In the genomic region with DNA sequence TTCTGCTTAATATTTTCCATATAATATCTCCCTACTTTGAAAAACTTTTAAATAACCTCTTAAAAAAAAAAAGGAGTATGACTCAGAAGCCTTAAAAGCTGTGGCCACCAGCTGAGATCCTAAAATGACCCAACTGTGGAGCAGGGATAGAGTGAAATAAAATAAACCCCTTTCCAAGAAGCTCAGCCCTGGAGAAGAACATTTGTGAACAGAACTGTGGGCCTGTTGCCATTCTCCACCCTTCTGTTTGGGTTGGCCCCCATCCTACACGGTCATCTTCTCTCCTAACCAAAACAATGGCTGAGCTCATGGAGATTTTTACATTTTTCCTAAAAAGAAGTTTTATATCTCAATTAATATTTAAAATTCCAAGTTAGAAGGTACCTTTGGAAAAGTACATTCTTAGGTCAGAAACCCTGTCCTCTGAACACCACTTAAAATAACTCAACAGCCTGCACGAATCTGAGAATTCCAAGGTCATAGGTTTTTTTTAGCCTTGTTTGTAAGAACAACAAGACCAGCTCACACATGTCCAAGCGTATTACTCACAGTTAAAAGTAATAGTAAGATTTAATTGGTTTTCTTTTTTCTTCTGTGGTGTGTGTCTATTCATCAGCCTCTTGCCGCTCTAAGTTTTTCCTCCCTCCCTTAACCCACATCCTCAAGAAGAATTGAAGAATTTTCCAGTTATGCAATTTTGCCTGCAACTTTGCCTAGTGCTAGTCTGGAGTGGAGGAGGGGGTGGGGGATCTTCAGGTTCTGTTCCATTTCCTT, we compare ENCODE assay signal across 1 cellular context.
TF ChIP-seq lines count a peak whose summit lies in the region.

No MANE protein-coding gene starts in this region.

TF ChIP-seq in WTC11, 78 proteins besides CTCF, POLR2A, EP300 and RAD21 (continued from another document):
- TF ChIP-seq ERG (CRISPR knock-in tag; IDR thresholded peaks at IDR 0.05) (no peak), ZNF281 (CRISPR knock-in tag; IDR thresholded peaks at IDR 0.05) (no peak), ZBTB21 (CRISPR knock-in tag; IDR thresholded peaks at IDR 0.05; ENCODE audit: borderline replicate concordance) (no peak), ZSCAN18 (CRISPR knock-in tag; IDR thresholded peaks at IDR 0.05) (no peak), KAT7 (CRISPR knock-in tag; IDR thresholded peaks at IDR 0.05; ENCODE audit: borderline replicate concordance) (no peak), HMGA2 (CRISPR knock-in tag; IDR thresholded peaks at IDR 0.05) (no peak), CREM (CRISPR knock-in tag; IDR thresholded peaks at IDR 0.05) (no peak), ESRRA (CRISPR knock-in tag; IDR thresholded peaks at IDR 0.05; ENCODE audit: borderline replicate concordance) (no peak), ATF6 (CRISPR knock-in tag; IDR thresholded peaks at IDR 0.05) (no peak), TEAD1 (CRISPR knock-in tag; IDR thresholded peaks at IDR 0.05) (no peak), FOXP4 (CRISPR knock-in tag; IDR thresholded peaks at IDR 0.05) (no peak), SMAD4 (CRISPR knock-in tag; IDR thresholded peaks at IDR 0.05) (no peak), JUN (CRISPR knock-in tag; IDR thresholded peaks at IDR 0.05) (no peak), USF2 (CRISPR knock-in tag; IDR thresholded peaks at IDR 0.05) (no peak), PRRX2 (CRISPR knock-in tag; IDR thresholded peaks at IDR 0.05) (no peak)
- TF ChIP-seq, protein P1, sequence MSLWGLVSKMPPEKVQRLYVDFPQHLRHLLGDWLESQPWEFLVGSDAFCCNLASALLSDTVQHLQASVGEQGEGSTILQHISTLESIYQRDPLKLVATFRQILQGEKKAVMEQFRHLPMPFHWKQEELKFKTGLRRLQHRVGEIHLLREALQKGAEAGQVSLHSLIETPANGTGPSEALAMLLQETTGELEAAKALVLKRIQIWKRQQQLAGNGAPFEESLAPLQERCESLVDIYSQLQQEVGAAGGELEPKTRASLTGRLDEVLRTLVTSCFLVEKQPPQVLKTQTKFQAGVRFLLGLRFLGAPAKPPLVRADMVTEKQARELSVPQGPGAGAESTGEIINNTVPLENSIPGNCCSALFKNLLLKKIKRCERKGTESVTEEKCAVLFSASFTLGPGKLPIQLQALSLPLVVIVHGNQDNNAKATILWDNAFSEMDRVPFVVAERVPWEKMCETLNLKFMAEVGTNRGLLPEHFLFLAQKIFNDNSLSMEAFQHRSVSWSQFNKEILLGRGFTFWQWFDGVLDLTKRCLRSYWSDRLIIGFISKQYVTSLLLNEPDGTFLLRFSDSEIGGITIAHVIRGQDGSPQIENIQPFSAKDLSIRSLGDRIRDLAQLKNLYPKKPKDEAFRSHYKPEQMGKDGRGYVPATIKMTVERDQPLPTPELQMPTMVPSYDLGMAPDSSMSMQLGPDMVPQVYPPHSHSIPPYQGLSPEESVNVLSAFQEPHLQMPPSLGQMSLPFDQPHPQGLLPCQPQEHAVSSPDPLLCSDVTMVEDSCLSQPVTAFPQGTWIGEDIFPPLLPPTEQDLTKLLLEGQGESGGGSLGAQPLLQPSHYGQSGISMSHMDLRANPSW (CRISPR knock-in tag; conservative IDR thresholded peaks at IDR 0.05; ENCODE audit: low read depth) = no peak
TF ChIP-seq in WTC11: peak in this region for 0.
